ENCODE assay signal across 9 cellular contexts in the genomic region with DNA sequence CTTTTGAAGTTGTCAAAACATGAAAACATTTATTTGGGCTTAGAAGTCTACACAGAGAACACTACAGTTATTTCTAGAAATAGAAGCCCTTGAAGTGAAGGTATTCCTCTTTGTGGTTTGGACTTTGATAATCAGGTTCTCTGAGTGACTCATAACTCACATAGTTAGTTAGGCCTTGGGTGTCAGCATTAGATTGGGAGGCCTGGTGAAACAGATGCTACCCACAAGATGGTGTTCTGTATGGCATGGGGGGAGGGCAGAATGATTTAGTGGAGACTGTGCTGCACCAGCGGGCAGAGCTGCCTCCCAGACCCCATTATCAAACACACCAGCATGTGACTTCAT.
A peak's percentile ranks its signal among the peaks of the same experiment; 100 is the strongest.
DNase-seq lines count a peak whose midpoint lies in the region; ATAC-seq and TF ChIP-seq lines count a peak whose summit lies in the region.
"Had no signal": no experiment of that assay in that cellular context is flagged by ENCODE, and none has a peak within 500 bp of the region (broad histone marks: within the 10 kb centered on the region; RNA-seq: fewer than 3 reads in every experiment).

No MANE protein-coding gene starts in this region.

- H3K36me3 ChIP-seq in lung (ENCODE audit: control insufficient read depth in 2 of 2, insufficient read depth in 2 of 2, low read length in 2 of 2) = no peaks in the 10 kb centered on the region
- H3K36me3 ChIP-seq in ovary = no peaks in the 10 kb centered on the region

- TF ChIP-seq CTCF in lung (IDR thresholded peaks at IDR 0.05; ENCODE audit: control extremely low read depth, extremely low read depth) = no peak
- no peak for TF ChIP-seq CTCF in ovary (IDR thresholded peaks at IDR 0.05)

- intact Hi-C loops in ovary (cut with DNase I) = no loop called here

- TF ChIP-seq EP300 in ovary (IDR thresholded peaks at IDR 0.05) = no peak

- TF ChIP-seq POLR2A in ovary (IDR thresholded peaks at IDR 0.05) = no peak

- H3K27me3 ChIP-seq in lung (ENCODE audit: control insufficient read depth, insufficient read depth) (no peaks in the 10 kb centered on the region), ovary (no peaks in the 10 kb centered on the region)

- WGBS in lung, 2 donors = 67 to 86% methylated on average over 1 of the region's 1 CpG
- WGBS in ovary, 3 donors = 68 to 94% (median 75%) methylated on average over 1 of the region's 1 CpG

- no peak overlapping the region for H3K4me3 ChIP-seq in Jurkat, Clone E6-1 (ENCODE audit: low read length)
- H3K4me3 ChIP-seq in lung = no peak overlapping the region
- H3K4me3 ChIP-seq in ovary = no peak overlapping the region

- H3K9me3 ChIP-seq in lung (ENCODE audit: control insufficient read depth in 2 of 2, insufficient read depth in 1 of 2, low read length in 1 of 2) = no peaks in the 10 kb centered on the region
- H3K9me3 ChIP-seq in ovary = no peaks in the 10 kb centered on the region

- H3K27ac ChIP-seq in lung (ENCODE audit: low read depth in 1 of 2, low read length in 1 of 2) = peak overlapping the region in 1 of 2 donors; percentile 1
- H3K27ac ChIP-seq in ovary = no peak overlapping the region
- H3K27ac ChIP-seq: parathyroid adenoma had no signal

- DNase-seq in Jurkat, Clone E6-1 (ENCODE audit: low read depth, low spot score) = peak; percentile 75
- DNase-seq in lung (ENCODE audit: low spot score) (no peak), NCI-H2029 treated with DMSO at 0.1 percent for 48 hours (lab: John Stamatoyannopoulos, UW) (no peak), ovary (no peak)
- DNase-seq in activated CD4-positive, CD25-positive, alpha-beta regulatory T cell treated with anti-CD3 and anti-CD28 coated beads, Interleukin-2, amount 50 U/mL, for 72 hours = no peak

- peak; percentile 64 for ATAC-seq in GM18873 (IDR thresholded peaks at IDR 0.05; ENCODE audit: low FRiP score, unreplicated experiment)
- peak; percentile 76 for ATAC-seq in GM21737 (IDR thresholded peaks at IDR 0.05; ENCODE audit: unreplicated experiment)
- ATAC-seq in lung (ENCODE audit: insufficient read depth, low FRiP score) = peak; percentile 67
- ATAC-seq: esophagus mucosa had no signal

- peaks cover 0 to 2% of the 10 kb centered on the region in 2 donors for H3K4me1 ChIP-seq in lung (ENCODE audit: control insufficient read depth in 2 of 2, insufficient read depth in 2 of 2, low read length in 2 of 2)
- H3K4me1 ChIP-seq in ovary (ENCODE audit: insufficient read depth) = no peaks in the 10 kb centered on the region
